ENCODE assay signal across 1 cellular context in genomic region chr2:178076130-178076529, GRCh38.
TF ChIP-seq lines count a peak whose summit lies in the region.

No MANE protein-coding gene starts in this region.

TF ChIP-seq in K562, 482 proteins besides CTCF, POLR2A, EP300 and RAD21:
- TF ChIP-seq SAFB2 (IDR thresholded peaks at IDR 0.05; ENCODE audit: borderline replicate concordance, low read depth, low read length, severe bottlenecking) (no peak), GTF3C2 (IDR thresholded peaks at IDR 0.05; ENCODE audit: borderline replicate concordance, extremely low read depth, insufficient read length) (no peak), MTA2 (IDR thresholded peaks at IDR 0.05; ENCODE audit: low read depth) (no peak), POLR2AphosphoS5 (IDR thresholded peaks at IDR 0.05; ENCODE audit: control insufficient read depth, insufficient read depth, low read depth, low read length) (peak; percentile 72; the same call in 1 of the 2 replicates), PHF8 (IDR thresholded peaks at IDR 0.05; ENCODE audit: borderline replicate concordance, low read length) (no peak), ZNF121 (CRISPR knock-in tag; conservative IDR thresholded peaks at IDR 0.05) (no peak), LEF1 (IDR thresholded peaks at IDR 0.05) (no peak), ETV1 (tag; conservative IDR thresholded peaks at IDR 0.05; ENCODE audit: low read depth) (no peak), ZNF143 (CRISPR knock-in tag; IDR thresholded peaks at IDR 0.05) (no peak), THAP7 (CRISPR knock-in tag; IDR thresholded peaks at IDR 0.05) (no peak), MCM2 (IDR thresholded peaks at IDR 0.05; ENCODE audit: low read depth) (no peak), BCLAF1 (IDR thresholded peaks at IDR 0.05; ENCODE audit: borderline replicate concordance in 1 of 2, control insufficient read depth in 1 of 2, low read depth in 2 of 2, low read length in 1 of 2) (peak in 1 of 2 experiments; percentile 77; a peak in 2 of 4 replicates), NR2C2 (CRISPR knock-in tag; IDR thresholded peaks at IDR 0.05) (no peak), NR2C2 (tag; IDR thresholded peaks at IDR 0.05) (no peak), ZNF586 (CRISPR knock-in tag; conservative IDR thresholded peaks at IDR 0.05) (no peak), PHF20 (IDR thresholded peaks at IDR 0.05; ENCODE audit: partially characterized antibody) (no peak), HNRNPH1 (optimal IDR thresholded peaks at IDR 0.05; ENCODE audit: low read depth, low read length) (no peak), MEIS2 (IDR thresholded peaks at IDR 0.05; ENCODE audit: partially characterized antibody) (no peak), ZFP30 (CRISPR knock-in tag; IDR thresholded peaks at IDR 0.05; ENCODE audit: borderline replicate concordance) (no peak), ZNF24 (IDR thresholded peaks at IDR 0.05) (no peak), ZNF436 (CRISPR knock-in tag; IDR thresholded peaks at IDR 0.05) (no peak), RBFOX2 (IDR thresholded peaks at IDR 0.05; ENCODE audit: low read depth, low read length) (0 out of 2 replicates have a peak, but pooled peaks have one; percentile 16), NCOA4 (IDR thresholded peaks at IDR 0.05; ENCODE audit: partially characterized antibody) (no peak), ZNF766 (CRISPR knock-in tag; conservative IDR thresholded peaks at IDR 0.05) (no peak), ZNF57 (CRISPR knock-in tag; IDR thresholded peaks at IDR 0.05) (no peak), WHSC1 (IDR thresholded peaks at IDR 0.05; ENCODE audit: low read length) (no peak), ATF1 (CRISPR knock-in tag; IDR thresholded peaks at IDR 0.05) (no peak), ATF1 (tag; IDR thresholded peaks at IDR 0.05) (no peak), TBP (optimal IDR thresholded peaks at IDR 0.05; ENCODE audit: low read depth, low read length) (peak; percentile 73), HLTF (IDR thresholded peaks at IDR 0.05) (no peak)
TF ChIP-seq in K562: peak in this region for 4.
